In the genomic region with DNA sequence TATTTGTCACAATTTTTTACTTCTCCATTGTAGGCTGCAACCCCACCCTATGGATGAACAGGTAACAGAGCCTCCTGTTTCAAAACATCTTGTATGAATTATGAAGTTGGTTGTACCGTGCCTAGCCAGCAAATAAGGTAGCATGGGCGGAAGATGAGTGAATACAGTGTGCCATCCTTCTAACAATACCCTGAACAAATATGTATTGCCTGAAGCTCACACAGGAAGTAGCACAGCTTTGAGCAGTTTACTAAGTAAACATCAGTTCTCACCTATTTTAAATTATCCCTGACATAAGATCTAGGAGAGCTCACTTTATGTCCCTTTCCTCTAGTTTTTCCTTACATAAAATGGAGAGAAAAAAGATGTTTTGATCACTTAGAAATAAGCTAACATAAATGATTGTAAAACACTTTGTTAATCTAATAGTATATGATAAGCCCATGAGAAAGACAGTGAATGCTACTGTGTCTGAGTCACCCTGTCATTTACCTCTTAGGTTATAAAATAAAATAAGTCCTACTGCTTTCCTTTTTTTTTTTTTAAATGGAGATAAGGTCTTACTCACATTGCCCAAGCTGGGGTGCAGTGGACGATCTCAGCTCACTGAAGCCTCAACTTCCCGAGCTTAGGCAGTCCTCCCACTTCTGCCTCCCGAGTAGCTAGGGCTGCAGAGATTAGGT, we compare ENCODE assay signal across 22 cellular contexts. TPM values are rescaled to one million over a fixed set of nuclear protein-coding genes. Genes with fewer than 3 reads are reported as not detected.
A peak's percentile ranks its signal among the peaks of the same experiment; 100 is the strongest.
DNase-seq lines count a peak whose midpoint lies in the region; ATAC-seq and TF ChIP-seq lines count a peak whose summit lies in the region.
"Had no signal": no experiment of that assay in that cellular context is flagged by ENCODE, and none has a peak within 500 bp of the region (broad histone marks: within the 10 kb centered on the region; RNA-seq: fewer than 3 reads in every experiment).

No MANE protein-coding gene starts in this region.

- H3K9me3 Mint-ChIP-seq in natural killer cell (no peaks in the 10 kb centered on the region), H9 (no peaks in the 10 kb centered on the region)
- no peaks in the 10 kb centered on the region for H3K9me3 Mint-ChIP-seq in natural killer cell treated with Interleukin-12 subunit alpha and Interleukin-12 subunit beta and Interleukin-15 and Interleukin-18, amount 100 ng/mL, for 72 hours
- H3K9me3 Mint-ChIP-seq: CD4-positive, CD25-positive, alpha-beta regulatory T cell; central memory CD8-positive, alpha-beta T cell had no signal

- H3K79me1 ChIP-seq in H9 (ENCODE audit: insufficient read depth, low read depth, low read length, poor library complexity, severe bottlenecking), result no peaks in the 10 kb centered on the region

- H3K4me1 Mint-ChIP-seq in natural killer cell (peaks cover 8% of the 10 kb centered on the region in 2 donors), H9 (no peaks in the 10 kb centered on the region)
- peaks cover 4 to 5% of the 10 kb centered on the region in 2 donors for H3K4me1 Mint-ChIP-seq in natural killer cell treated with Interleukin-12 subunit alpha and Interleukin-12 subunit beta and Interleukin-15 and Interleukin-18, amount 100 ng/mL, for 72 hours (ENCODE audit: low read depth in 2 of 2)

- H2BK120ac ChIP-seq in H9 (ENCODE audit: low read depth, low read length, poor library complexity, severe bottlenecking), result no peak overlapping the region

- H3K23ac ChIP-seq in H9 (ENCODE audit: insufficient read length, low read depth, low read length), result no peak overlapping the region

- intact Hi-C loops in natural killer cell (cut with micrococcal nuclease), result no loop called here

- peak overlapping the region; percentile 7 to 54 for H3K27ac Mint-ChIP-seq in natural killer cell
- peak overlapping the region in 1 of 2 donors; percentile 64 for H3K27ac Mint-ChIP-seq in natural killer cell treated with Interleukin-12 subunit alpha and Interleukin-12 subunit beta and Interleukin-15 and Interleukin-18, amount 100 ng/mL, for 72 hours
- H3K27ac Mint-ChIP-seq in H9, result peak overlapping the region in 1 of 3 experiments; percentile 1; a peak in 1 of 7 replicates
- H3K27ac Mint-ChIP-seq: CD4-positive, CD25-positive, alpha-beta regulatory T cell had no signal

- no peaks in the 10 kb centered on the region for H3K36me3 Mint-ChIP-seq in natural killer cell
- H3K36me3 Mint-ChIP-seq in natural killer cell treated with Interleukin-12 subunit alpha and Interleukin-12 subunit beta and Interleukin-15 and Interleukin-18, amount 100 ng/mL, for 72 hours, result no peaks in the 10 kb centered on the region
- peaks cover 0 to 5% (median 4%) of the 10 kb centered on the region in 3 experiments; a peak in 2 of 7 replicates for H3K36me3 Mint-ChIP-seq in H9 (ENCODE audit: insufficient read depth in 1 of 3, low read depth in 3 of 3)

- TF ChIP-seq CTCF in natural killer cell (IDR thresholded peaks at IDR 0.05) (no peak), epithelial cell of esophagus (IDR thresholded peaks at IDR 0.05; ENCODE audit: insufficient read depth, low read depth, low read length, missing control alignments) (no peak), H9 (conservative IDR thresholded peaks at IDR 0.05) (no peak)

- no peak overlapping the region for H3K4me2 ChIP-seq in H9 (ENCODE audit: insufficient read depth, insufficient read length, low read length)
- H3K4me2 ChIP-seq: KMS-11 had no signal

- H2AFZ ChIP-seq in H9 (ENCODE audit: low read length), result no peak overlapping the region

- H3K14ac ChIP-seq in H9 (ENCODE audit: insufficient read depth, low read length), result no peak overlapping the region

- no peaks in the 10 kb centered on the region for H3K79me2 ChIP-seq in H9 (ENCODE audit: insufficient read depth, low read length)

- no peak overlapping the region for H3K18ac ChIP-seq in H9 (ENCODE audit: insufficient read length, low read depth, low read length)

- H3K4me1 ChIP-seq in SJCRH30 (no peaks in the 10 kb centered on the region), H9 (ENCODE audit: insufficient read depth, low read length) (no peaks in the 10 kb centered on the region)
- H3K4me1 ChIP-seq: esophagus squamous epithelium, right atrium auricular region had no signal

- H2BK20ac ChIP-seq in H9 (ENCODE audit: low read depth, low read length, poor library complexity, severe bottlenecking), result no peak overlapping the region

- no peak overlapping the region for H2BK15ac ChIP-seq in H9 (ENCODE audit: low read depth, low read length)

- no peak overlapping the region for H2BK12ac ChIP-seq in H9 (ENCODE audit: insufficient read length, low read depth, low read length)

- H3K4me3 Mint-ChIP-seq in natural killer cell, result no peak overlapping the region
- H3K4me3 Mint-ChIP-seq in natural killer cell treated with Interleukin-12 subunit alpha and Interleukin-12 subunit beta and Interleukin-15 and Interleukin-18, amount 100 ng/mL, for 72 hours, result no peak overlapping the region
- H3K4me3 Mint-ChIP-seq in H9, result no peak overlapping the region
- H3K4me3 Mint-ChIP-seq: CD4-positive, CD25-positive, alpha-beta regulatory T cell; central memory CD8-positive, alpha-beta T cell had no signal

- ATAC-seq in natural killer cell (peak; percentile 64 to 74 (median 66)), HG03025 (IDR thresholded peaks at IDR 0.05; ENCODE audit: low FRiP score, unreplicated experiment) (no peak)
- ATAC-seq in natural killer cell treated with Interleukin-12 subunit alpha and Interleukin-12 subunit beta and Interleukin-15 and Interleukin-18, amount 100 ng/mL, for 72 hours, result no peak
- ATAC-seq: left ventricle myocardium superior had no signal

- no peak overlapping the region for H2AK5ac ChIP-seq in H9 (ENCODE audit: insufficient read length, low read length)

- no peak overlapping the region for H4K8ac ChIP-seq in H9 (replicated peaks; ENCODE audit: insufficient read length, low read depth, low read length)

- DNase-seq in natural killer cell (no peak), NCI-H226 (peak; percentile 22), epithelial cell of esophagus (ENCODE audit: low read depth) (peak; percentile 25), SJCRH30 (no peak), GM19240 (ENCODE audit: insufficient read length, low spot score) (no peak), H9 (no peak)
- DNase-seq in natural killer cell treated with Interleukin-12 subunit alpha and Interleukin-12 subunit beta and Interleukin-15 and Interleukin-18, amount 100 ng/mL, for 72 hours (ENCODE audit: low spot score), result no peak
- DNase-seq: activated CD4-positive, alpha-beta T cell treated with anti-CD3 and anti-CD28 coated beads, Interleukin-2, amount 50 U/mL, for 4 hours; activated gamma-delta T cell; amniotic stem cell; effector CD4-positive, alpha-beta T cell; esophagus squamous epithelium; left ventricle myocardium superior; NCI-H1048; stimulated activated CD4-positive, alpha-beta T cell treated with anti-CD3 and anti-CD28 coated beads, Interleukin-15, amount 100 ng/mL, for 24 hours had no signal

- H4K91ac ChIP-seq in H9 (ENCODE audit: insufficient read length, low read depth, low read length), result no peak overlapping the region

- no peak overlapping the region for H3K27ac ChIP-seq in SJCRH30
- no peak overlapping the region for H3K27ac ChIP-seq in H9 (ENCODE audit: insufficient read length, low read depth, low read length)
- H3K27ac ChIP-seq: esophagus squamous epithelium, KMS-11, right atrium auricular region, RWPE1, thoracic aorta had no signal

- H3K9ac ChIP-seq in H9 (ENCODE audit: extremely low read depth, insufficient read length, low read length), result no peak overlapping the region
- H3K9ac ChIP-seq: KMS-11 had no signal

- H3K4me3 ChIP-seq in epithelial cell of esophagus (ENCODE audit: low read length) (no peak overlapping the region), SJCRH30 (no peak overlapping the region)
- H3K4me3 ChIP-seq: esophagus squamous epithelium, right atrium auricular region, thoracic aorta had no signal

- no peaks in the 10 kb centered on the region for H4K20me1 ChIP-seq in H9 (ENCODE audit: control insufficient read depth, insufficient read depth, insufficient read length)

- no peak overlapping the region for H4K5ac ChIP-seq in H9 (ENCODE audit: insufficient read length, low read depth, low read length)

- H3T11ph ChIP-seq in H9 (ENCODE audit: low read length), result no peak overlapping the region

- H2BK5ac ChIP-seq in H9 (ENCODE audit: insufficient read length, low read length), result no peak overlapping the region

- peaks cover 16% of the 10 kb centered on the region for H3K36me3 ChIP-seq in SJCRH30

- no peak overlapping the region for H3K56ac ChIP-seq in H9 (ENCODE audit: insufficient read length, low read depth, low read length)

- H3K23me2 ChIP-seq in H9 (ENCODE audit: insufficient read length, low read depth, low read length, poor library complexity, severe bottlenecking), result no peaks in the 10 kb centered on the region

- H3K27me3 Mint-ChIP-seq in natural killer cell (ENCODE audit: low read depth in 2 of 2) (no peaks in the 10 kb centered on the region), H9 (ENCODE audit: low read depth) (no peaks in the 10 kb centered on the region; the same call in 1 of the 2 replicates)
- H3K27me3 Mint-ChIP-seq in natural killer cell treated with Interleukin-12 subunit alpha and Interleukin-12 subunit beta and Interleukin-15 and Interleukin-18, amount 100 ng/mL, for 72 hours, result no peaks in the 10 kb centered on the region
- H3K27me3 Mint-ChIP-seq: central memory CD8-positive, alpha-beta T cell had no signal

- no peak overlapping the region for H3K4ac ChIP-seq in H9 (ENCODE audit: low read depth, low read length)

- H3K9me3 ChIP-seq in SJCRH30 (replicated peaks), result no peaks in the 10 kb centered on the region
- H3K9me3 ChIP-seq in H9 (ENCODE audit: control insufficient read depth, low read depth, low read length), result no peaks in the 10 kb centered on the region
- H3K9me3 ChIP-seq: esophagus squamous epithelium, right atrium auricular region, thoracic aorta had no signal

- no peaks in the 10 kb centered on the region for H3K27me3 ChIP-seq in SJCRH30
- no peaks in the 10 kb centered on the region for H3K27me3 ChIP-seq in H9 (ENCODE audit: insufficient read depth, low read length)
- H3K27me3 ChIP-seq: esophagus squamous epithelium, right atrium auricular region had no signal

- WGBS in H9 (ENCODE audit: extremely low coverage, insufficient read length, low lambda C conversion rate), result no CpG with 5 or more reads among the region's 5 CpGs

RNA-seq across cellular contexts. Expression of a gene that starts 36.6 kb away (rescaled TPM):
- total RNA-seq in natural killer cell (10 to 100 TPM; 33.4 to 50.8 (median 43.0) TPM), H9 (2021) (103 and 108 TPM in 2 replicates)
- total RNA-seq in natural killer cell treated with Interleukin-12 subunit alpha and Interleukin-12 subunit beta and Interleukin-15 and Interleukin-18, amount 100 ng/mL, for 72 hours, result 10 to 100 TPM; 56.7 to 71.9 TPM
- total RNA-seq in SJCRH30 (2014; rRNA removed; shearing (Covaris generic)), result 114 and 121 TPM in 2 replicates

Comparison
In these comparisons a context has a peak if more than half of its experiments do, and no peak if none do; other contexts are left out.
1. ATAC-seq: peak in natural killer cell (3 of 3); none in natural killer cell treated with Interleukin-12 subunit alpha and Interleukin-12 subunit beta and Interleukin-15 and Interleukin-18, amount 100 ng/mL, for 72 hours (0 of 2) and HG03025 (single experiment).
2. DNase-seq: peak in NCI-H226 (single experiment) and epithelial cell of esophagus (single experiment); none in natural killer cell (single experiment), natural killer cell treated with Interleukin-12 subunit alpha and Interleukin-12 subunit beta and Interleukin-15 and Interleukin-18, amount 100 ng/mL, for 72 hours (single experiment), SJCRH30 (0 of 2), GM19240 (single experiment) and H9 (single experiment).